In the genomic region with DNA sequence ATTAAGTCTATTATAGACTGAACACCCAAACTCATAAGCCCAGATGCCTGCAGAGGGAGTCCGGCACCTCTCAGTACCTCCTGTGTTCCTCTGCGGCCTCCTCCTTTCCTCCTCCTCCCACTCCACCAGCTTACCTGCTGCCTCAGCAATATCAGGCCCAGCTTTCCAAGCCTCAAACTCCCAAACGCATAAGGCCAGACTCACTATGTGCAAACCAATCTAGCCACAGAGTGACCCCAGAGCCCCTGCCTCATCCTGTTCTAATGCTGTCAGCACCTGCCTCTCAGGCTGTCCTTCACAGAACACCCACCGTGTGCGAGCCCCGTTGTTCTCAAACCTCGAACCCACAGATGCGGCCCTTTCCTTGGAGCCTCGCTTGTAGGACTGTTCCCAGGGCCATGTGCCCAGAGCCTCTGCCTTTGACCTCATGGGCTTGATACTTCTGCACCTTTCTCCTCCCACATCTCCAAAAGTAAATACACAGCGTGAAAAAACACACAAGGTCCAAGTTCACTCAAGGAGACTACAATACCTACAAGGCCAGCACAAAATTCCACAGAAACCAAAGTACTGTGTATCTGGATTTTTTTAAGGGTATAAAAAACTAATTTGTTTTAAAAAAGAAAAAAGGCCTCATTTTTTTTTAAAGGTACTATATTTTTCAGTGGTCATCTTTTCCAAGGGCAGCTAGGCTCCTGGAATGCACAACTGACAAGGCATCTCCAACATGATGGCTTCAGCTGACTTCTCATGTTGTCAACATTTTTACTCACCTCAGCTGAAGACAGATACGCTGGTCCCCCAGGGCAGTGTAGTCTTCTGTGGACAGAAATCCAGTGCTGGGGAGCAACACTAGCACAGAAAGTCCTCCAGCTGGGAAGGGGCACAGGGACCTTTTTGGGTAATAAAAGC, we compare ENCODE assay signal across 1 cellular context.
A peak's percentile ranks its signal among the peaks of the same experiment; 100 is the strongest.
TF ChIP-seq lines count a peak whose summit lies in the region.

No MANE protein-coding gene starts in this region.

TF ChIP-seq in HepG2, 621 proteins besides CTCF, POLR2A, EP300 and RAD21 (continued from another document and continues in another):
- TF ChIP-seq SKIL (CRISPR knock-in tag; IDR thresholded peaks at IDR 0.05; ENCODE audit: borderline replicate concordance) (peak; percentile 89), KLF11 (CRISPR knock-in tag; IDR thresholded peaks at IDR 0.05) (peak; percentile 87; the same call in 1 of the 2 replicates), ZNF543 (CRISPR knock-in tag; IDR thresholded peaks at IDR 0.05) (peak; percentile 86), ZNF234 (CRISPR knock-in tag; conservative IDR thresholded peaks at IDR 0.05) (no peak), ZFP41 (CRISPR knock-in tag; IDR thresholded peaks at IDR 0.05; ENCODE audit: borderline replicate concordance) (no peak; the same call in 1 of the 2 replicates), GTF3A (CRISPR knock-in tag; conservative IDR thresholded peaks at IDR 0.05) (no peak), CENPBD1 (CRISPR knock-in tag; IDR thresholded peaks at IDR 0.05; ENCODE audit: borderline replicate concordance, low read depth) (0 out of 2 replicates have a peak, but pooled peaks have one; percentile 72), STAG1 (CRISPR knock-in tag; IDR thresholded peaks at IDR 0.05) (peak; percentile 32; the same call in 1 of the 2 replicates), RFX3 (CRISPR knock-in tag; IDR thresholded peaks at IDR 0.05) (no peak), ZNF850 (CRISPR knock-in tag; conservative IDR thresholded peaks at IDR 0.05) (no peak), SOX5 (CRISPR knock-in tag; IDR thresholded peaks at IDR 0.05; ENCODE audit: borderline replicate concordance) (peak; percentile 91), BRCA1 (CRISPR knock-in tag; IDR thresholded peaks at IDR 0.05) (peak; percentile 97; the same call in 1 of the 2 replicates), ZNF546 (CRISPR knock-in tag; conservative IDR thresholded peaks at IDR 0.05) (peak; percentile 65; the same call in 1 of the 2 replicates), SAP130 (CRISPR knock-in tag; IDR thresholded peaks at IDR 0.05; ENCODE audit: low read depth) (peak; percentile 85), ZFP36L2 (CRISPR knock-in tag; IDR thresholded peaks at IDR 0.05) (no peak), SMYD3 (CRISPR knock-in tag; IDR thresholded peaks at IDR 0.05) (no peak), KAT8 (CRISPR knock-in tag; IDR thresholded peaks at IDR 0.05) (peak; percentile 78), TOE1 (CRISPR knock-in tag; IDR thresholded peaks at IDR 0.05) (peak; percentile 94), ZBTB7B (CRISPR knock-in tag; IDR thresholded peaks at IDR 0.05) (peak; percentile 84), ZNF781 (CRISPR knock-in tag; IDR thresholded peaks at IDR 0.05; ENCODE audit: borderline replicate concordance, not compliant biosample characterization) (peak; percentile 97), ZNF562 (CRISPR knock-in tag; IDR thresholded peaks at IDR 0.05; ENCODE audit: borderline replicate concordance) (no peak), ZNF552 (CRISPR knock-in tag; IDR thresholded peaks at IDR 0.05; ENCODE audit: borderline replicate concordance) (0 out of 2 replicates have a peak, but pooled peaks have one; percentile 30), NR2F6 (IDR thresholded peaks at IDR 0.05) (peak; percentile 93), NR2F6 (CRISPR knock-in tag; IDR thresholded peaks at IDR 0.05) (peak; percentile 94), MIER2 (CRISPR knock-in tag; IDR thresholded peaks at IDR 0.05) (no peak), ZNF775 (CRISPR knock-in tag; IDR thresholded peaks at IDR 0.05; ENCODE audit: borderline replicate concordance) (no peak), HOXA5 (CRISPR knock-in tag; IDR thresholded peaks at IDR 0.05) (peak; percentile 89), ZNF891 (CRISPR knock-in tag; IDR thresholded peaks at IDR 0.05) (peak; percentile 99), ZNF709 (CRISPR knock-in tag; IDR thresholded peaks at IDR 0.05) (peak; percentile 97), KDM4B (CRISPR knock-in tag; IDR thresholded peaks at IDR 0.05) (0 out of 2 replicates have a peak, but pooled peaks have one; percentile 21), SNAPC2 (CRISPR knock-in tag; IDR thresholded peaks at IDR 0.05) (no peak), THRA (CRISPR knock-in tag; IDR thresholded peaks at IDR 0.05; ENCODE audit: borderline replicate concordance) (peak; percentile 99), ZNF879 (CRISPR knock-in tag; IDR thresholded peaks at IDR 0.05) (peak; percentile 76; the same call in 1 of the 2 replicates), HNRNPL (IDR thresholded peaks at IDR 0.05; ENCODE audit: low read depth, low read length) (no peak), SOX13 (IDR thresholded peaks at IDR 0.05) (no peak; the same call in 1 of the 2 replicates), SOX13 (CRISPR knock-in tag; conservative IDR thresholded peaks at IDR 0.05 in 1 of 2, IDR thresholded peaks at IDR 0.05 in 1 of 2) (peak in 1 of 2 experiments; percentile 96; a peak in 2 of 4 replicates), ZNF770 (CRISPR knock-in tag; IDR thresholded peaks at IDR 0.05) (no peak; the same call in 1 of the 2 replicates), FOSL1 (CRISPR knock-in tag; IDR thresholded peaks at IDR 0.05; ENCODE audit: borderline replicate concordance) (peak; percentile 58; the same call in 1 of the 2 replicates)
- TF ChIP-seq, protein P1, sequence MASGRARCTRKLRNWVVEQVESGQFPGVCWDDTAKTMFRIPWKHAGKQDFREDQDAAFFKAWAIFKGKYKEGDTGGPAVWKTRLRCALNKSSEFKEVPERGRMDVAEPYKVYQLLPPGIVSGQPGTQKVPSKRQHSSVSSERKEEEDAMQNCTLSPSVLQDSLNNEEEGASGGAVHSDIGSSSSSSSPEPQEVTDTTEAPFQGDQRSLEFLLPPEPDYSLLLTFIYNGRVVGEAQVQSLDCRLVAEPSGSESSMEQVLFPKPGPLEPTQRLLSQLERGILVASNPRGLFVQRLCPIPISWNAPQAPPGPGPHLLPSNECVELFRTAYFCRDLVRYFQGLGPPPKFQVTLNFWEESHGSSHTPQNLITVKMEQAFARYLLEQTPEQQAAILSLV (CRISPR knock-in tag; IDR thresholded peaks at IDR 0.05; ENCODE audit: borderline replicate concordance): peak; percentile 92; the same call in 1 of the 2 replicates
- TF ChIP-seq, protein P2, sequence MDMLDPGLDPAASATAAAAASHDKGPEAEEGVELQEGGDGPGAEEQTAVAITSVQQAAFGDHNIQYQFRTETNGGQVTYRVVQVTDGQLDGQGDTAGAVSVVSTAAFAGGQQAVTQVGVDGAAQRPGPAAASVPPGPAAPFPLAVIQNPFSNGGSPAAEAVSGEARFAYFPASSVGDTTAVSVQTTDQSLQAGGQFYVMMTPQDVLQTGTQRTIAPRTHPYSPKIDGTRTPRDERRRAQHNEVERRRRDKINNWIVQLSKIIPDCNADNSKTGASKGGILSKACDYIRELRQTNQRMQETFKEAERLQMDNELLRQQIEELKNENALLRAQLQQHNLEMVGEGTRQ (IDR thresholded peaks at IDR 0.05; ENCODE audit: low read depth, low read length): no peak
- TF ChIP-seq, protein P2 (CRISPR knock-in tag; IDR thresholded peaks at IDR 0.05; ENCODE audit: borderline replicate concordance): peak; percentile 55; the same call in 1 of the 2 replicates
- TF ChIP-seq, protein P3, sequence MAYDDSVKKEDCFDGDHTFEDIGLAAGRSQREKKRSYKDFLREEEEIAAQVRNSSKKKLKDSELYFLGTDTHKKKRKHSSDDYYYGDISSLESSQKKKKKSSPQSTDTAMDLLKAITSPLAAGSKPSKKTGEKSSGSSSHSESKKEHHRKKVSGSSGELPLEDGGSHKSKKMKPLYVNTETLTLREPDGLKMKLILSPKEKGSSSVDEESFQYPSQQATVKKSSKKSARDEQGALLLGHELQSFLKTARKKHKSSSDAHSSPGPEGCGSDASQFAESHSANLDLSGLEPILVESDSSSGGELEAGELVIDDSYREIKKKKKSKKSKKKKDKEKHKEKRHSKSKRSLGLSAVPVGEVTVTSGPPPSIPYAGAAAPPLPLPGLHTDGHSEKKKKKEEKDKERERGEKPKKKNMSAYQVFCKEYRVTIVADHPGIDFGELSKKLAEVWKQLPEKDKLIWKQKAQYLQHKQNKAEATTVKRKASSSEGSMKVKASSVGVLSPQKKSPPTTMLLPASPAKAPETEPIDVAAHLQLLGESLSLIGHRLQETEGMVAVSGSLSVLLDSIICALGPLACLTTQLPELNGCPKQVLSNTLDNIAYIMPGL (CRISPR knock-in tag; IDR thresholded peaks at IDR 0.05; ENCODE audit: borderline replicate concordance in 1 of 2, low read depth in 1 of 2): peak; percentile 41 to 73; a peak in 3 of 4 replicates
- TF ChIP-seq, protein P4, sequence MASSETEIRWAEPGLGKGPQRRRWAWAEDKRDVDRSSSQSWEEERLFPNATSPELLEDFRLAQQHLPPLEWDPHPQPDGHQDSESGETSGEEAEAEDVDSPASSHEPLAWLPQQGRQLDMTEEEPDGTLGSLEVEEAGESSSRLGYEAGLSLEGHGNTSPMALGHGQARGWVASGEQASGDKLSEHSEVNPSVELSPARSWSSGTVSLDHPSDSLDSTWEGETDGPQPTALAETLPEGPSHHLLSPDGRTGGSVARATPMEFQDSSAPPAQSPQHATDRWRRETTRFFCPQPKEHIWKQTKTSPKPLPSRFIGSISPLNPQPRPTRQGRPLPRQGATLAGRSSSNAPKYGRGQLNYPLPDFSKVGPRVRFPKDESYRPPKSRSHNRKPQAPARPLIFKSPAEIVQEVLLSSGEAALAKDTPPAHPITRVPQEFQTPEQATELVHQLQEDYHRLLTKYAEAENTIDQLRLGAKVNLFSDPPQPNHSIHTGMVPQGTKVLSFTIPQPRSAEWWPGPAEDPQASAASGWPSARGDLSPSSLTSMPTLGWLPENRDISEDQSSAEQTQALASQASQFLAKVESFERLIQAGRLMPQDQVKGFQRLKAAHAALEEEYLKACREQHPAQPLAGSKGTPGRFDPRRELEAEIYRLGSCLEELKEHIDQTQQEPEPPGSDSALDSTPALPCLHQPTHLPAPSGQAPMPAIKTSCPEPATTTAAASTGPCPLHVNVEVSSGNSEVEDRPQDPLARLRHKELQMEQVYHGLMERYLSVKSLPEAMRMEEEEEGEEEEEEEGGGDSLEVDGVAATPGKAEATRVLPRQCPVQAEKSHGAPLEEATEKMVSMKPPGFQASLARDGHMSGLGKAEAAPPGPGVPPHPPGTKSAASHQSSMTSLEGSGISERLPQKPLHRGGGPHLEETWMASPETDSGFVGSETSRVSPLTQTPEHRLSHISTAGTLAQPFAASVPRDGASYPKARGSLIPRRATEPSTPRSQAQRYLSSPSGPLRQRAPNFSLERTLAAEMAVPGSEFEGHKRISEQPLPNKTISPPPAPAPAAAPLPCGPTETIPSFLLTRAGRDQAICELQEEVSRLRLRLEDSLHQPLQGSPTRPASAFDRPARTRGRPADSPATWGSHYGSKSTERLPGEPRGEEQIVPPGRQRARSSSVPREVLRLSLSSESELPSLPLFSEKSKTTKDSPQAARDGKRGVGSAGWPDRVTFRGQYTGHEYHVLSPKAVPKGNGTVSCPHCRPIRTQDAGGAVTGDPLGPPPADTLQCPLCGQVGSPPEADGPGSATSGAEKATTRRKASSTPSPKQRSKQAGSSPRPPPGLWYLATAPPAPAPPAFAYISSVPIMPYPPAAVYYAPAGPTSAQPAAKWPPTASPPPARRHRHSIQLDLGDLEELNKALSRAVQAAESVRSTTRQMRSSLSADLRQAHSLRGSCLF (CRISPR knock-in tag; IDR thresholded peaks at IDR 0.05; ENCODE audit: borderline replicate concordance): no peak
